Comparison of ENCODE assay signal across 25 cellular contexts in the genomic region with DNA sequence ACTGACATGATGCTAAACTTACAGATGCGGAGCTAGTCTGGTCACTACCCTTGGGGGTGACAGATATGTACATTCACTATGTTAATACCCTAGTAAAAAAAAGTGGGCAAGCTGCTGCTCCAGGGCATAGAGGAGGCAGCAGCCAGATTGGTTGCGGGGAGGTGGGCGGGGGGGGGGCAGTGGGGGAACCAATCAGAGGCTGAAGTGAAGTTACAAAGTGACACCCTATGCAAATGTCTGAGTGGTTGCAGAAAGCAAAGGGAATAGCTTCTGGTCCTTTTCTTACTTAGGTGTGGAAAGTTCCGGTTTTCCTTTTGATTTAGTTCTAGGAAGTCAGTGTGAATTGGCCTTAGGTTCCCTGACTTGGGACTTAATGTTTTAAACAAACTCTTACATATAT. TPM values are rescaled to one million over a fixed set of nuclear protein-coding genes. Genes with fewer than 3 reads are reported as not detected.
A peak's percentile ranks its signal among the peaks of the same experiment; 100 is the strongest.
DNase-seq lines count a peak whose midpoint lies in the region; TF ChIP-seq lines count a peak whose summit lies in the region.
"Had no signal": no experiment of that assay in that cellular context is flagged by ENCODE, and none has a peak within 500 bp of the region (broad histone marks: within the 10 kb centered on the region; RNA-seq: fewer than 3 reads in every experiment).

No MANE protein-coding gene starts in this region.

- no peak overlapping the region for H2AK5ac ChIP-seq in mesendoderm (ENCODE audit: low read length)

- peaks cover 4% of the 10 kb centered on the region for H3K36me3 ChIP-seq in mesendoderm (ENCODE audit: control insufficient read depth, insufficient read depth, low read length)

- no peak overlapping the region for H3K9ac ChIP-seq in mesendoderm (ENCODE audit: low read length)
- H3K9ac ChIP-seq: GM23248 had no signal

- no peaks in the 10 kb centered on the region for H3K4me1 ChIP-seq in mesendoderm (ENCODE audit: control insufficient read depth, low read depth, low read length)
- H3K4me1 ChIP-seq: Caco-2 had no signal

- H2BK15ac ChIP-seq in mesendoderm (replicated peaks; ENCODE audit: low read depth) = no peak overlapping the region

- no peak overlapping the region for H4K5ac ChIP-seq in mesendoderm (ENCODE audit: low read length)

- H3K79me2 ChIP-seq in mesendoderm (ENCODE audit: control insufficient read depth, insufficient read depth, low read length) = peaks cover 5% of the 10 kb centered on the region

- H3K56ac ChIP-seq in mesendoderm (ENCODE audit: low read length) = no peak overlapping the region

- peak; percentile 43 for DNase-seq in NCI-H82 (lab: John Stamatoyannopoulos, UW)
- no peak for DNase-seq in NCI-H82 treated with DMSO at 0.1 percent for 48 hours (lab: John Stamatoyannopoulos, UW; ENCODE audit: unreplicated experiment)
- DNase-seq in NCI-H226 = peak; percentile 8
- DNase-seq in epithelial cell of esophagus (ENCODE audit: low read depth) = peak; percentile 21
- peak; percentile 75 for DNase-seq in mesendoderm
- no peak for DNase-seq in SHP77 treated with DMSO at 0.1 percent for 48 hours (lab: John Stamatoyannopoulos, UW)
- DNase-seq in DMS153 treated with DMSO at 0.1 percent for 48 hours (lab: John Stamatoyannopoulos, UW; ENCODE audit: unreplicated experiment) = no peak
- no peak for DNase-seq in COR-L47 (lab: John Stamatoyannopoulos, UW)
- DNase-seq: 8988T; adrenal gland; brain microvascular endothelial cell; Caco-2; DND-41; effector memory CD8-positive, alpha-beta T cell; GM23248; head of caudate nucleus; NCI-H1092; NCI-H187 treated with DMSO at 0.1 percent for 48 hours; retina; SIG-M5; spleen; stimulated activated CD4-positive, alpha-beta T cell treated with anti-CD3 and anti-CD28 coated beads, Interleukin-4, amount 100 ng/mL, for 24 hours; stimulated activated naive CD8-positive, alpha-beta T cell treated with anti-CD3 and anti-CD28 coated beads, Interleukin-15, amount 100 ng/mL, for 72 hours; T-helper 17 cell; trophoblast cell had no signal

- H3K27me3 ChIP-seq in mesendoderm (ENCODE audit: insufficient read depth, low read length, poor library complexity) = no peaks in the 10 kb centered on the region
- H3K27me3 ChIP-seq: adrenal gland, brain microvascular endothelial cell, spleen had no signal

- no peak overlapping the region for H3K18ac ChIP-seq in mesendoderm (ENCODE audit: low read length)

- TF ChIP-seq CTCF in epithelial cell of esophagus (IDR thresholded peaks at IDR 0.05; ENCODE audit: insufficient read depth, low read depth, low read length, missing control alignments) = no peak

- H3K4ac ChIP-seq in mesendoderm (ENCODE audit: low read depth, low read length) = no peak overlapping the region

- peaks cover 11% of the 10 kb centered on the region for H3K79me1 ChIP-seq in mesendoderm (ENCODE audit: low read length)

- H3K23ac ChIP-seq in mesendoderm (ENCODE audit: low read length) = no peak overlapping the region

- no CpG with 5 or more reads among the region's 4 CpGs for whole genome bisulfite sequencing in mesendoderm (ENCODE audit: extremely low coverage, insufficient coverage, low lambda C conversion rate)

- no peak overlapping the region for H2BK5ac ChIP-seq in mesendoderm (ENCODE audit: low read length)

- H3K4me3 ChIP-seq in epithelial cell of esophagus (ENCODE audit: low read length) = no peak overlapping the region
- H3K4me3 ChIP-seq in mesendoderm (ENCODE audit: low read length) = no peak overlapping the region
- H3K4me3 ChIP-seq: adrenal gland, GM23248, spleen had no signal

- no peak overlapping the region for H3K4me2 ChIP-seq in mesendoderm (ENCODE audit: low read length)

- no peak overlapping the region for H2BK120ac ChIP-seq in mesendoderm (ENCODE audit: low read depth, low read length)

- H3K27ac ChIP-seq in mesendoderm (ENCODE audit: low read depth, low read length) = no peak overlapping the region
- H3K27ac ChIP-seq: adrenal gland, brain microvascular endothelial cell, GM23248, spleen had no signal

- H4K8ac ChIP-seq in mesendoderm (ENCODE audit: low read depth, low read length) = no peak overlapping the region

RNA-seq across cellular contexts. Expression of a gene that starts 12.1 kb away (rescaled TPM):
- polyA plus RNA-seq in mesendoderm (2013, experiment 1 of 2) = 34.4 TPM
- polyA plus RNA-seq in mesendoderm (2013, experiment 2 of 2) = 34.5 TPM

RNA-seq across cellular contexts. Expression of a gene that starts 50.2 kb away (rescaled TPM):
- polyA plus RNA-seq in mesendoderm (2013, experiment 1 of 2) = 0.08 TPM
- 0.08 TPM for polyA plus RNA-seq in mesendoderm (2013, experiment 2 of 2)
- polyA plus RNA-seq: adrenal gland, GM23248 had no signal

Comparison
In these comparisons a context has a peak if more than half of its experiments do, and no peak if none do; other contexts are left out.
1. DNase-seq: peak in NCI-H82 (single experiment), NCI-H226 (single experiment), epithelial cell of esophagus (single experiment) and mesendoderm (single experiment); none in NCI-H82 treated with DMSO at 0.1 percent for 48 hours (single experiment), SHP77 treated with DMSO at 0.1 percent for 48 hours (single experiment), DMS153 treated with DMSO at 0.1 percent for 48 hours (single experiment) and COR-L47 (single experiment).